In genomic region chr4:128145727-128146126, GRCh38 we compare ENCODE assay signal across 29 cellular contexts.
"Had no signal": no experiment of that assay in that cellular context is flagged by ENCODE, and none has a peak within 500 bp of the region (broad histone marks: within the 10 kb centered on the region; RNA-seq: fewer than 3 reads in every experiment).

No MANE protein-coding gene starts in this region.

- DNase-seq: stimulated activated CD4-positive, alpha-beta T cell treated with anti-CD3 and anti-CD28 coated beads, Interleukin-2, amount 100 ng/mL, for 48 hours; stimulated activated CD4-positive, alpha-beta T cell treated with anti-CD3 and anti-CD28 coated beads, Interleukin-4, amount 100 ng/mL, for 1 hour; stimulated activated CD4-positive, alpha-beta T cell treated with anti-CD3 and anti-CD28 coated beads, Interleukin-4, amount 100 ng/mL, for 24 hours; stimulated activated CD4-positive, alpha-beta T cell treated with anti-CD3 and anti-CD28 coated beads, Interleukin-4, amount 100 ng/mL, for 4 hours; stimulated activated CD8-positive, alpha-beta memory T cell treated with anti-CD3 and anti-CD28 coated beads, Interleukin-4, amount 100 ng/mL, for 48 hours; stimulated activated naive B cell treated with anti-CD40 and anti-IgM and Interleukin-4, amounts not matched to agents 10 μg/mL and 1 μg/mL and 100 μg/mL, for 72 hours; stimulated activated naive CD4-positive, alpha-beta T cell; stimulated activated naive CD4-positive, alpha-beta T cell treated with Interleukin-2 at 50 U/mL for 16 hours; stimulated activated naive CD8-positive, alpha-beta T cell treated with anti-CD3 and anti-CD28 coated beads, Interleukin-15, amount 100 ng/mL, for 72 hours; stimulated activated naive CD8-positive, alpha-beta T cell treated with anti-CD3 and anti-CD28 coated beads, Interleukin-15, Interleukin-2, amounts not matched to agents 100 U/mL and 50 U/mL, for 24 hours; stomach; substantia nigra; testis; thyroid gland; tibial artery; transverse colon; trophoblast cell; upper lobe of left lung; upper lobe of right lung; uterus had no signal

- H3K36me3 Mint-ChIP-seq: stimulated activated effector memory CD8-positive, alpha-beta T cell treated with anti-CD3 and anti-CD28 coated beads, Interleukin-12 subunit alpha, Interleukin-12 subunit beta, amount 100 ng/mL, for 72 hours had no signal

- H3K4me3 ChIP-seq: stomach, suprapubic skin, testis, thoracic aorta, thyroid gland, tibial artery, tibial nerve, transverse colon, upper lobe of left lung, upper lobe of right lung, uterus, vagina had no signal

- H3K4me3 Mint-ChIP-seq: stimulated activated effector memory CD8-positive, alpha-beta T cell treated with anti-CD3 and anti-CD28 coated beads, Interleukin-12 subunit alpha, Interleukin-12 subunit beta, amount 100 ng/mL, for 72 hours; stimulated activated memory B cell treated with anti-CD40 and anti-IgM and Interleukin-4, amounts not matched to agents 10 μg/mL and 1 μg/mL and 100 μg/mL, for 72 hours; stimulated activated naive B cell treated with anti-CD40 and anti-IgM and Interleukin-4, amounts not matched to agents 10 μg/mL and 1 μg/mL and 100 μg/mL, for 72 hours; stimulated activated naive CD8-positive, alpha-beta T cell treated with anti-CD3 and anti-CD28 coated beads, Interleukin-15, amount 100 ng/mL, for 72 hours; stimulated activated naive CD8-positive, alpha-beta T cell treated with anti-CD3 and anti-CD28 coated beads, Interleukin-15, Interleukin-2, amounts not matched to agents 100 ng/mL and 50 ng/mL, for 24 hours; type B pancreatic cell had no signal

- H3K4me1 ChIP-seq: stomach, suprapubic skin, testis, thyroid gland, tibial artery, tibial nerve, transverse colon, upper lobe of left lung, upper lobe of right lung, uterus, vagina had no signal

- H3K27me3 ChIP-seq: stomach, suprapubic skin, testis, thyroid gland, tibial artery, tibial nerve, transverse colon, upper lobe of left lung, upper lobe of right lung, uterus, vagina had no signal

- H3K27ac ChIP-seq: stomach, suprapubic skin, testis, thoracic aorta, thyroid gland, tibial artery, tibial nerve, transverse colon, upper lobe of left lung, upper lobe of right lung, uterus, vagina had no signal

- FAIRE-seq: urothelium cell line had no signal

- H3K36me3 ChIP-seq: thoracic aorta, thyroid gland, transverse colon, upper lobe of right lung, uterus had no signal

- H3K27ac Mint-ChIP-seq: stimulated activated effector memory CD8-positive, alpha-beta T cell treated with anti-CD3 and anti-CD28 coated beads, Interleukin-12 subunit alpha, Interleukin-12 subunit beta, amount 100 ng/mL, for 72 hours; stimulated activated memory B cell treated with anti-CD40 and anti-IgM and Interleukin-4, amounts not matched to agents 10 μg/mL and 1 μg/mL and 100 μg/mL, for 72 hours; stimulated activated naive B cell treated with anti-CD40 and anti-IgM and Interleukin-4, amounts not matched to agents 10 μg/mL and 1 μg/mL and 100 μg/mL, for 72 hours; stimulated activated naive CD8-positive, alpha-beta T cell treated with anti-CD3 and anti-CD28 coated beads, Interleukin-15, amount 100 ng/mL, for 72 hours; stimulated activated naive CD8-positive, alpha-beta T cell treated with anti-CD3 and anti-CD28 coated beads, Interleukin-15, Interleukin-2, amounts not matched to agents 100 ng/mL and 50 ng/mL, for 24 hours; type B pancreatic cell had no signal

- H3K4me1 Mint-ChIP-seq: stimulated activated effector memory CD8-positive, alpha-beta T cell treated with anti-CD3 and anti-CD28 coated beads, Interleukin-12 subunit alpha, Interleukin-12 subunit beta, amount 100 ng/mL, for 72 hours; stimulated activated memory B cell treated with anti-CD40 and anti-IgM and Interleukin-4, amounts not matched to agents 10 μg/mL and 1 μg/mL and 100 μg/mL, for 72 hours; stimulated activated naive B cell treated with anti-CD40 and anti-IgM and Interleukin-4, amounts not matched to agents 10 μg/mL and 1 μg/mL and 100 μg/mL, for 72 hours; stimulated activated naive CD8-positive, alpha-beta T cell treated with anti-CD3 and anti-CD28 coated beads, Interleukin-15, amount 100 ng/mL, for 72 hours had no signal

- H3K27me3 Mint-ChIP-seq: stimulated activated memory B cell treated with anti-CD40 and anti-IgM and Interleukin-4, amounts not matched to agents 10 μg/mL and 1 μg/mL and 100 μg/mL, for 72 hours; stimulated activated naive B cell treated with anti-CD40 and anti-IgM and Interleukin-4, amounts not matched to agents 10 μg/mL and 1 μg/mL and 100 μg/mL, for 72 hours; stimulated activated naive CD8-positive, alpha-beta T cell treated with anti-CD3 and anti-CD28 coated beads, Interleukin-15, amount 100 ng/mL, for 72 hours; stimulated activated naive CD8-positive, alpha-beta T cell treated with anti-CD3 and anti-CD28 coated beads, Interleukin-15, Interleukin-2, amounts not matched to agents 100 ng/mL and 50 ng/mL, for 24 hours; type B pancreatic cell had no signal

- ATAC-seq: stimulated activated effector memory CD8-positive, alpha-beta T cell treated with anti-CD3 and anti-CD28 coated beads, Interleukin-12 subunit alpha, Interleukin-12 subunit beta, amount 100 ng/mL, for 72 hours; stimulated activated memory B cell treated with anti-CD40 and anti-IgM and Interleukin-4, amounts not matched to agents 10 μg/mL and 1 μg/mL and 100 μg/mL, for 72 hours; stimulated activated naive B cell treated with anti-CD40 and anti-IgM and Interleukin-4, amounts not matched to agents 10 μg/mL and 1 μg/mL and 100 μg/mL, for 72 hours; stimulated activated naive CD8-positive, alpha-beta T cell treated with anti-CD3 and anti-CD28 coated beads, Interleukin-15, amount 100 ng/mL, for 72 hours; stimulated activated naive CD8-positive, alpha-beta T cell treated with anti-CD3 and anti-CD28 coated beads, Interleukin-15, Interleukin-2, amounts not matched to agents 100 U/mL and 50 U/mL, for 24 hours; upper lobe of right lung had no signal

- H3K9me3 ChIP-seq: testis, thyroid gland, transverse colon, upper lobe of right lung, uterus, vagina had no signal
